22 cellular contexts compared by ENCODE assay signal in the genomic region with DNA sequence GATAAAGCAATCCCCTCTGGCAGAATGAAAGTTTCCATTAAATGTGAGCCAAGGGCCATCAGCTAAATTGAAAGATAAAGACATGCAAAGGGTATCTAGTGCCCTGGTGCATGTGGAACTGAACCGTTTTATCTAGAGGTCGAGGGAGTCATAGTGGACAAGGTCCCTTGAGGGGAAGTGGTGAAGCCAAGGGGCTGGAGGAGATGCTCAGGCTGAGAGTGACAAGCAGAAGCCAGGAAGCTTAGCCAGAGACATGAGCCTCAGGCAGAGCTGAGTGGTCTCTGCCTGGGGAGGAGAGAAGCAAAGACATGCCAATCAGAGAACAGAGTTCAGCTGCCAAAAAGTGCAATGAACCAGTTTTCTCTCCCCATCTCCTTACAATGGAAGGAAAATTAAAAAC.
DNase-seq lines count a peak whose midpoint lies in the region; ATAC-seq and TF ChIP-seq lines count a peak whose summit lies in the region.
"Had no signal": no experiment of that assay in that cellular context is flagged by ENCODE, and none has a peak within 500 bp of the region (broad histone marks: within the 10 kb centered on the region; RNA-seq: fewer than 3 reads in every experiment).

No MANE protein-coding gene starts in this region.

- H3K4me3 Mint-ChIP-seq in activated naive CD4-positive, alpha-beta T cell treated with anti-CD3 and anti-CD28 coated beads, Interleukin-2, amount 10 ng/mL, durations not matched to agents 7 days and 5 days = no peak overlapping the region
- H3K4me3 Mint-ChIP-seq in naive thymus-derived CD8-positive, alpha-beta T cell = no peak overlapping the region
- H3K4me3 Mint-ChIP-seq: activated naive CD8-positive, alpha-beta T cell treated with anti-CD3 and anti-CD28 coated beads, Interleukin-2, amount 50 U/mL, for 24 hours; activated T-cell treated with anti-CD3 and anti-CD28 coated beads, Interleukin-2, amount 50 U/mL, for 72 hours; effector memory CD8-positive, alpha-beta T cell; GM23338 had no signal

- POLR2A ChIA-PET in PC-9 (lab: Charles Lee; ENCODE audit: unreplicated experiment) = no interaction called here
- POLR2A ChIA-PET in naive thymus-derived CD8-positive, alpha-beta T cell (lab: Charles Lee) = no interaction called here
- POLR2A ChIA-PET in HEK293T (lab: Yijun Ruan, JAX) = no interaction called here

- no peaks in the 10 kb centered on the region for H3K4me1 Mint-ChIP-seq in activated naive CD4-positive, alpha-beta T cell treated with anti-CD3 and anti-CD28 coated beads, Interleukin-2, amount 10 ng/mL, durations not matched to agents 7 days and 5 days
- no peaks in the 10 kb centered on the region for H3K4me1 Mint-ChIP-seq in naive thymus-derived CD8-positive, alpha-beta T cell
- H3K4me1 Mint-ChIP-seq: activated naive CD8-positive, alpha-beta T cell treated with anti-CD3 and anti-CD28 coated beads, Interleukin-2, amount 50 U/mL, for 24 hours; GM23338 had no signal

- ATAC-seq in GM18517 (IDR thresholded peaks at IDR 0.05; ENCODE audit: unreplicated experiment) (peak; percentile 49), HG02938 (IDR thresholded peaks at IDR 0.05; ENCODE audit: unreplicated experiment) (peak; percentile 43), HG03469 (IDR thresholded peaks at IDR 0.05; ENCODE audit: unreplicated experiment) (peak; percentile 52)
- no peak for ATAC-seq in naive thymus-derived CD8-positive, alpha-beta T cell
- ATAC-seq: activated naive CD8-positive, alpha-beta T cell treated with anti-CD3 and anti-CD28 coated beads, Interleukin-2, amount 50 U/mL, for 24 hours; activated T-cell treated with anti-CD3 and anti-CD28 coated beads, Interleukin-2, amount 50 U/mL, for 72 hours; effector memory CD8-positive, alpha-beta T cell; GM23338; left cardiac atrium; mucosa of descending colon had no signal

- no peaks in the 10 kb centered on the region for H4K20me1 ChIP-seq in PC-9 (ENCODE audit: insufficient read depth)

- no peaks in the 10 kb centered on the region for H3K4me1 ChIP-seq in PC-9 (replicated peaks; ENCODE audit: insufficient read depth)
- H3K4me1 ChIP-seq: sigmoid colon had no signal

- TF ChIP-seq CTCF in GM20000 (IDR thresholded peaks at IDR 0.05; ENCODE audit: extremely low read depth, missing control alignments) = no peak
- no peak for TF ChIP-seq CTCF in PC-9 (conservative IDR thresholded peaks at IDR 0.05)

- H3K4me2 ChIP-seq in PC-9 = no peak overlapping the region
- H3K4me2 ChIP-seq: GM23338 had no signal

- H3K9me2 ChIP-seq in PC-9 (ENCODE audit: insufficient read depth) = no peaks in the 10 kb centered on the region

- no peaks in the 10 kb centered on the region for H3K36me3 Mint-ChIP-seq in activated naive CD4-positive, alpha-beta T cell treated with anti-CD3 and anti-CD28 coated beads, Interleukin-2, amount 10 ng/mL, durations not matched to agents 7 days and 5 days
- no peaks in the 10 kb centered on the region for H3K36me3 Mint-ChIP-seq in naive thymus-derived CD8-positive, alpha-beta T cell

- H3K27ac ChIP-seq in PC-9 = no peak overlapping the region
- H3K27ac ChIP-seq: sigmoid colon, transverse colon had no signal

- BruUV-seq in PC-9 (replicated peaks; lab: Mats Ljungman, UMichigan) = no TSS peak

- no peaks in the 10 kb centered on the region for H3K79me2 ChIP-seq in PC-9 (ENCODE audit: low read depth)

- no peaks in the 10 kb centered on the region for H3K27me3 ChIP-seq in PC-9 (ENCODE audit: insufficient read depth, low read depth)
- H3K27me3 ChIP-seq: sigmoid colon, transverse colon had no signal

- H3K27ac Mint-ChIP-seq in activated naive CD4-positive, alpha-beta T cell treated with anti-CD3 and anti-CD28 coated beads, Interleukin-2, amount 10 ng/mL, durations not matched to agents 7 days and 5 days = no peak overlapping the region
- H3K27ac Mint-ChIP-seq in naive thymus-derived CD8-positive, alpha-beta T cell = no peak overlapping the region
- H3K27ac Mint-ChIP-seq: activated naive CD8-positive, alpha-beta T cell treated with anti-CD3 and anti-CD28 coated beads, Interleukin-2, amount 50 U/mL, for 24 hours; activated T-cell treated with anti-CD3 and anti-CD28 coated beads, Interleukin-2, amount 50 U/mL, for 72 hours; effector memory CD8-positive, alpha-beta T cell; GM23338 had no signal

- H2AFZ ChIP-seq in PC-9 = no peak overlapping the region

- no peak overlapping the region for H3K4me3 ChIP-seq in PC-9
- H3K4me3 ChIP-seq: GM23338, mucosa of descending colon, sigmoid colon, transverse colon had no signal

- no peaks in the 10 kb centered on the region for H3K27me3 Mint-ChIP-seq in activated naive CD4-positive, alpha-beta T cell treated with anti-CD3 and anti-CD28 coated beads, Interleukin-2, amount 10 ng/mL, durations not matched to agents 7 days and 5 days
- H3K27me3 Mint-ChIP-seq in naive thymus-derived CD8-positive, alpha-beta T cell = peaks cover 0 to 21% (median 0%) of the 10 kb centered on the region in 5 donors
- H3K27me3 Mint-ChIP-seq: activated naive CD8-positive, alpha-beta T cell treated with anti-CD3 and anti-CD28 coated beads, Interleukin-2, amount 50 U/mL, for 24 hours; effector memory CD8-positive, alpha-beta T cell had no signal

- H3K36me3 ChIP-seq in PC-9 (ENCODE audit: low read depth) = no peaks in the 10 kb centered on the region
- H3K36me3 ChIP-seq: sigmoid colon, transverse colon had no signal

- intact Hi-C loops in PC-9 (cut with micrococcal nuclease; ENCODE audit: unreplicated experiment) = no loop called here

- no peaks in the 10 kb centered on the region for H3K9me3 ChIP-seq in PC-9 (ENCODE audit: insufficient read depth, low read depth)
- H3K9me3 ChIP-seq: mucosa of descending colon, sigmoid colon, transverse colon had no signal

- DNase-seq in GM20000 (ENCODE audit: low spot score) (peak; percentile 15), PC-9 (no peak), HEK293T (ENCODE audit: extremely low spot score) (no peak)
- DNase-seq in activated naive CD4-positive, alpha-beta T cell treated with anti-CD3 and anti-CD28 coated beads, Interleukin-2, amount 10 ng/mL, durations not matched to agents 7 days and 5 days = no peak
- no peak for DNase-seq in naive thymus-derived CD8-positive, alpha-beta T cell
- DNase-seq: activated CD4-positive, alpha-beta T cell treated with anti-CD3 and anti-CD28 coated beads, Interleukin-2, amount 50 U/mL, for 1 hour; activated naive CD8-positive, alpha-beta T cell treated with anti-CD3 and anti-CD28 coated beads, Interleukin-2, amount 50 U/mL, for 24 hours; activated T-cell treated with anti-CD3 and anti-CD28 coated beads, Interleukin-2, amount 50 U/mL, for 72 hours; caudate nucleus; effector memory CD8-positive, alpha-beta T cell; hippocampal formation; left cardiac atrium; mucosa of descending colon; NCI-H1417; sigmoid colon; stimulated activated CD4-positive, alpha-beta T cell treated with anti-CD3 and anti-CD28 coated beads, Interleukin-4, amount 100 ng/mL, for 24 hours; T1000; transverse colon had no signal

- CTCF ChIA-PET in activated naive CD4-positive, alpha-beta T cell treated with anti-CD3 and anti-CD28 coated beads, Interleukin-2, amount 10 ng/mL, durations not matched to agents 7 days and 5 days (lab: Charles Lee) = no interaction called here
- CTCF ChIA-PET in PC-9 (lab: Charles Lee) (no interaction called here), HEK293T (lab: Yijun Ruan, JAX) (no interaction called here)

- H3F3A ChIP-seq in PC-9 (ENCODE audit: insufficient read depth, low read depth) = no peaks in the 10 kb centered on the region

- peaks cover 1% of the 10 kb centered on the region for H3K9me3 Mint-ChIP-seq in activated naive CD4-positive, alpha-beta T cell treated with anti-CD3 and anti-CD28 coated beads, Interleukin-2, amount 10 ng/mL, durations not matched to agents 7 days and 5 days
- peaks cover 0 to 7% (median 0%) of the 10 kb centered on the region in 9 donors for H3K9me3 Mint-ChIP-seq in naive thymus-derived CD8-positive, alpha-beta T cell
- H3K9me3 Mint-ChIP-seq: activated naive CD8-positive, alpha-beta T cell treated with anti-CD3 and anti-CD28 coated beads, Interleukin-2, amount 50 U/mL, for 24 hours had no signal

TF ChIP-seq in HEK293T, 16 proteins besides CTCF, POLR2A, EP300 and RAD21:
- TF ChIP-seq FOXK2 (IDR thresholded peaks at IDR 0.05) (no peak), LEF1 (IDR thresholded peaks at IDR 0.05; ENCODE audit: borderline replicate concordance) (no peak), BHLHE40 (IDR thresholded peaks at IDR 0.05; ENCODE audit: borderline replicate concordance) (no peak), FOXM1 (IDR thresholded peaks at IDR 0.05; ENCODE audit: borderline replicate concordance) (no peak), HDGF (IDR thresholded peaks at IDR 0.05; ENCODE audit: borderline replicate concordance) (no peak)
- TF ChIP-seq, protein P1, sequence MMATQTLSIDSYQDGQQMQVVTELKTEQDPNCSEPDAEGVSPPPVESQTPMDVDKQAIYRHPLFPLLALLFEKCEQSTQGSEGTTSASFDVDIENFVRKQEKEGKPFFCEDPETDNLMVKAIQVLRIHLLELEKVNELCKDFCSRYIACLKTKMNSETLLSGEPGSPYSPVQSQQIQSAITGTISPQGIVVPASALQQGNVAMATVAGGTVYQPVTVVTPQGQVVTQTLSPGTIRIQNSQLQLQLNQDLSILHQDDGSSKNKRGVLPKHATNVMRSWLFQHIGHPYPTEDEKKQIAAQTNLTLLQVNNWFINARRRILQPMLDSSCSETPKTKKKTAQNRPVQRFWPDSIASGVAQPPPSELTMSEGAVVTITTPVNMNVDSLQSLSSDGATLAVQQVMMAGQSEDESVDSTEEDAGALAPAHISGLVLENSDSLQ (IDR thresholded peaks at IDR 0.05) = no peak

Comparison
In these comparisons a context has a peak if more than half of its experiments do, and no peak if none do; other contexts are left out.
1. ATAC-seq: peak in GM18517 (single experiment), HG02938 (single experiment) and HG03469 (single experiment); none in naive thymus-derived CD8-positive, alpha-beta T cell (0 of 2).